24 cellular contexts compared by ENCODE assay signal in the genomic region with DNA sequence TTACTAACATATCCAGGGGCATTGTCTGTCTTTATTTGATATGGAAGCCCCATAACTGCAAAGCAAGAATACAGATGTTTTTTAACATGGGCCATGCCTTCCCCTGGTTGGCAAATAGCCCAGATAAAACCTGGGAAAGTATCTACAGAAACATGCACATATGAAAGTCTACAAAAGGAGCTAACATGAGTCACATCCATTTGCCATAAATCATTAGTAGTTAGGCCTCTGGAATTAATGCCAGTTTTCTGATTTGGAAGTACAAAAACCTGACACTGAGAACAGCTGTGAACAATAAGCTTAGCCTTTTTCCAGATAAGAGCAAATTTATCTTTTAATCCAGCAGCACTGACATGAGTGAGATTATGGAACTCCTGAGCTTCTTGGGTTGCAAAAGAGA.
"Had no signal": no experiment of that assay in that cellular context is flagged by ENCODE, and none has a peak within 500 bp of the region (broad histone marks: within the 10 kb centered on the region; RNA-seq: fewer than 3 reads in every experiment).

No MANE protein-coding gene starts in this region.

- H3K27ac ChIP-seq: body of pancreas, gastrocnemius medialis, heart left ventricle, lower lobe of right lung, sigmoid colon, stomach, suprapubic skin, tibial nerve, uterus, WERI-Rb-1 had no signal

- DNase-seq: activated CD4-positive, alpha-beta T cell treated with anti-CD3 and anti-CD28 coated beads, Interleukin-2, amount 50 U/mL, for 1 hour; activated CD4-positive, CD25-positive, alpha-beta regulatory T cell treated with anti-CD3 and anti-CD28 coated beads, Interleukin-2, amount 50 U/mL, for 72 hours; activated CD8-positive, alpha-beta T cell treated with anti-CD3 and anti-CD28 coated beads, Interleukin-2, amount 10 ng/mL, durations not matched to agents 7 days and 5 days; activated gamma-delta T cell; activated naive CD4-positive, alpha-beta T cell treated with anti-CD3 and anti-CD28 coated beads, Interleukin-2, amount 50 U/mL, for 16 hours; activated naive CD8-positive, alpha-beta T cell treated with anti-CD3 and anti-CD28 coated beads, Interleukin-2, amount 50 U/mL, for 24 hours; body of pancreas; effector CD8-positive, alpha-beta T cell; gastrocnemius medialis; heart left ventricle; kidney; lower lobe of right lung; naive B cell; posterior cingulate gyrus; sigmoid colon; stimulated activated CD4-positive, alpha-beta T cell treated with anti-CD3 and anti-CD28 coated beads, Interleukin-15, amount 100 ng/mL, for 24 hours; stomach; uterus; WERI-Rb-1 had no signal

- H3K4me1 ChIP-seq: body of pancreas, gastrocnemius medialis, heart left ventricle, lower lobe of right lung, sigmoid colon, stomach, suprapubic skin, tibial nerve, uterus had no signal

- H3K27me3 ChIP-seq: body of pancreas, gastrocnemius medialis, heart left ventricle, sigmoid colon, stomach, suprapubic skin, tibial nerve, uterus had no signal

- FAIRE-seq: kidney, TTC549 had no signal

- ATAC-seq: activated CD8-positive, alpha-beta T cell treated with anti-CD3 and anti-CD28 coated beads, Interleukin-2, amount 10 ng/mL, durations not matched to agents 7 days and 5 days; activated naive CD8-positive, alpha-beta T cell treated with anti-CD3 and anti-CD28 coated beads, Interleukin-2, amount 50 U/mL, for 24 hours; body of pancreas; gastrocnemius medialis; heart left ventricle; left lobe of liver; lower lobe of right lung; stimulated activated memory B cell treated with anti-CD40 and anti-IgM and Interleukin-4, amounts not matched to agents 10 μg/mL and 1 μg/mL and 100 μg/mL, for 72 hours had no signal
